ENCODE assay signal across 15 cellular contexts in the genomic region with DNA sequence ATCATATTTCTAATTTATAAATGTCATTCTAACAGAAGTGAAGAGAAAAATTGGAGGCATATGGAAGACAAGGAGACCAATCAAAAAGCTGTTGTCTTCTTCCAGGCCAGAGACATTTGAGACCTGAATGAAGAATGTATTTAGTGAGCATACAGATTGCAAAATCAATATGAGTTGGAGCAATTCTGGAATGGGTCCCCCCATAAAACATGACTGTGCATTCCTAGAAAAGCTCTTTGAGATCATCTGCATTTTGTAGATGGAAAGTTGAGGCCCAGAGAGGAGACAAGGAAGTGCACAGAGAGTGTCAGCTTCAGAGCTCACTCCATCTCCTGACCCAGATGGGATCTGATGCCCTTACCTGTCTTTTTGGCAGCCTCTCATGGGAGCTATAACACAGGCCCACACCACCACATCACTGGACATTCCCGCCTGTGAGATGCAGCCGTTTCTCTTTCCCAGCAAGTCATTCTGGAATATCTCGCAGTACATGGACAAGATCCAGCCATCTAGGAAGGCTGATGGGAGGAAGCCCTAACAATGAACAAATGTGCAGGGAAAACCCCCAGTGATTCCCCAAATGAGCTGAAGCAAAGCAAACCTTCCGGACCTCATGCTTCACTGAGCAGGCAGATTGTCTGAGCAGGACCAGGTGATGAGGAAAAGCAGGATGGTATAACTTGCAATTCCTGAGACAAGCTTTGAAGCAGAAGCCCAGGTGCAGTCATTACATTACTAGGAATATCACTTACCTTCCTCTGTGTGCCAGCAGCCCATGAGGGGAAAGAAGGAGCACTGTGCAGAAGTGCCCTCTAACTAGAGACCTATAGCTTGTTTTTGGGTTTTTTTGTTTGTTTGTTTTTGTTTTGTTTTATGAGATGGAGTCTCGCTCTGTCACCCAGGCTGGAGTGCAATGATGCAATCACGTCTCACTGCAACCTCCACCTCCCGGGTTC.
DNase-seq lines count a peak whose midpoint lies in the region; ATAC-seq and TF ChIP-seq lines count a peak whose summit lies in the region.
"Had no signal": no experiment of that assay in that cellular context is flagged by ENCODE, and none has a peak within 500 bp of the region (broad histone marks: within the 10 kb centered on the region; RNA-seq: fewer than 3 reads in every experiment).

No MANE protein-coding gene starts in this region.

- H3K4me3 ChIP-seq in upper lobe of right lung (no peak overlapping the region), tibial nerve (no peak overlapping the region)
- H3K4me3 ChIP-seq: esophagus muscularis mucosa had no signal

- H3K27me3 ChIP-seq in upper lobe of right lung, result no peaks in the 10 kb centered on the region
- H3K27me3 ChIP-seq in tibial nerve, result no peaks in the 10 kb centered on the region
- H3K27me3 ChIP-seq: esophagus muscularis mucosa had no signal

- peak; percentile 4 for DNase-seq in DMS53 treated with DMSO at 0.1 percent for 48 hours (lab: John Stamatoyannopoulos, UW; ENCODE audit: unreplicated experiment)
- DNase-seq in dermis microvascular lymphatic vessel endothelial cell (ENCODE audit: low read depth in 2 of 2), result peak; percentile 15 to 63
- DNase-seq in NCI-H1417 (lab: John Stamatoyannopoulos, UW), result no peak
- no peak for DNase-seq in left lobe of liver (ENCODE audit: low spot score)
- DNase-seq in upper lobe of right lung, result no peak
- no peak for DNase-seq in tibial nerve (ENCODE audit: low spot score in 2 of 2)
- DNase-seq: HFFc6; NCI-H1048; NCI-H510A; Right ventricle myocardium superior; stimulated activated naive CD4-positive, alpha-beta T cell had no signal

- H3K36me3 ChIP-seq in upper lobe of right lung, result no peaks in the 10 kb centered on the region
- no peaks in the 10 kb centered on the region for H3K36me3 ChIP-seq in tibial nerve
- H3K36me3 ChIP-seq: esophagus muscularis mucosa had no signal

- H3K9me3 ChIP-seq in upper lobe of right lung, result no peaks in the 10 kb centered on the region
- no peaks in the 10 kb centered on the region for H3K9me3 ChIP-seq in tibial nerve
- H3K9me3 ChIP-seq: esophagus muscularis mucosa had no signal

- H3K4me1 ChIP-seq in upper lobe of right lung, result no peaks in the 10 kb centered on the region
- H3K4me1 ChIP-seq in tibial nerve, result no peaks in the 10 kb centered on the region
- H3K4me1 ChIP-seq: parathyroid adenoma had no signal

- TF ChIP-seq CTCF in upper lobe of right lung (IDR thresholded peaks at IDR 0.05), result no peak
- no peak for TF ChIP-seq CTCF in tibial nerve (IDR thresholded peaks at IDR 0.05)

- no peak for TF ChIP-seq POLR2A in tibial nerve (IDR thresholded peaks at IDR 0.05)

- no peak for TF ChIP-seq EP300 in tibial nerve (IDR thresholded peaks at IDR 0.05)

- ATAC-seq in GM19351 (IDR thresholded peaks at IDR 0.05; ENCODE audit: unreplicated experiment) (peak; percentile 43), HG02852 (IDR thresholded peaks at IDR 0.05; ENCODE audit: unreplicated experiment) (peak; percentile 60), left lobe of liver (no peak), upper lobe of right lung (no peak)

- WGBS in tibial nerve, 2 donors, result 82 to 83% methylated on average over 7 of the region's 7 CpGs

- intact Hi-C loops in upper lobe of right lung (cut with DNase I), result no loop called here

- H3K27ac ChIP-seq in upper lobe of right lung (no peak overlapping the region), tibial nerve (no peak overlapping the region)
- H3K27ac ChIP-seq: esophagus muscularis mucosa, parathyroid adenoma had no signal

Comparison
In these comparisons a context has a peak if more than half of its experiments do, and no peak if none do; other contexts are left out.
1. DNase-seq: peak in DMS53 treated with DMSO at 0.1 percent for 48 hours (single experiment) and dermis microvascular lymphatic vessel endothelial cell (2 of 2); none in NCI-H1417 (0 of 3), left lobe of liver (single experiment), upper lobe of right lung (single experiment) and tibial nerve (0 of 2).
2. ATAC-seq: peak in GM19351 (single experiment) and HG02852 (single experiment); none in left lobe of liver (single experiment) and upper lobe of right lung (single experiment).